Comparison of ENCODE assay signal across 18 cellular contexts in the genomic region with DNA sequence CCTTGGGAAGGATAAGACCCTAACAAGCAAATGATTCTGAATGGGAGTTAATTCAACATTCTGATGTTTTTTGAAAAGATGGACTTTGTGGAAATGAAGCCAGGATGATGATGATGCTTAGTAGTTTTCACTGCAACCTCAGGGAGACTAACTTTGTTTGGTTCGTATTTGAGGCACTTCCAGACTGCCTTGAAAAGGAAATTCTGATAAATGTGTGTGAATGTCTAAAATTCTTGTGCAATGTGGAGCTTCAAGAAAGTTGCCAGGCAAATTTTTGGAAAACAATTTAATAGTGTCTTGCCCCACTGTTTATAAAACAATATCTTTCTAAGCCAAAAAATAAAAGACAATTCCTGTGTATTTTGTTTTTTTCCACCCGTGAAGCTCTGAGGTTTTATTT. TPM values are rescaled to one million over a fixed set of nuclear protein-coding genes. Genes with fewer than 3 reads are reported as not detected.
"Had no signal": no experiment of that assay in that cellular context is flagged by ENCODE, and none has a peak within 500 bp of the region (broad histone marks: within the 10 kb centered on the region; RNA-seq: fewer than 3 reads in every experiment).

No MANE protein-coding gene starts in this region.

- H3K9ac ChIP-seq: parathyroid adenoma, SK-N-SH had no signal

- ATAC-seq: activated CD4-positive, alpha-beta T cell treated with anti-CD3 and anti-CD28 coated beads for 36 hours; activated CD8-positive, alpha-beta memory T cell treated with anti-CD3 and anti-CD28 coated beads, Interleukin-2, amount 10 ng/mL, durations not matched to agents 7 days and 5 days; body of pancreas; effector memory CD8-positive, alpha-beta T cell; mucosa of descending colon; naive thymus-derived CD4-positive, alpha-beta T cell; T-cell; WTC11 had no signal

- H3K4me3 ChIP-seq: body of pancreas, mucosa of descending colon, uterus had no signal

- H3K27ac ChIP-seq: body of pancreas, parathyroid adenoma had no signal

- H3K27me3 ChIP-seq: body of pancreas, uterus had no signal

- H3K9me3 ChIP-seq: body of pancreas, mucosa of descending colon, SK-N-SH, uterus had no signal

- DNase-seq: activated CD4-positive, alpha-beta T cell treated with anti-CD3 and anti-CD28 coated beads for 36 hours; activated CD4-positive, alpha-beta T cell treated with anti-CD3 and anti-CD28 coated beads, Interleukin-2, amount 50 U/mL, for 48 hours; activated CD8-positive, alpha-beta memory T cell treated with anti-CD3 and anti-CD28 coated beads, Interleukin-2, amount 10 ng/mL, durations not matched to agents 7 days and 5 days; amniotic stem cell; body of pancreas; effector memory CD8-positive, alpha-beta T cell; mesenchymal stem cell; mucosa of descending colon; naive thymus-derived CD4-positive, alpha-beta T cell; SK-N-SH; stimulated activated CD4-positive, alpha-beta T cell treated with anti-CD3 and anti-CD28 coated beads, Interleukin-12 subunit alpha, Interleukin-12 subunit beta, amount 100 ng/mL, for 4 hours; stimulated activated CD4-positive, alpha-beta T cell treated with anti-CD3 and anti-CD28 coated beads, Interleukin-1b, Interleukin-23, amount 100 ng/mL, for 48 hours; stimulated activated CD8-positive, alpha-beta memory T cell treated with anti-CD3 and anti-CD28 coated beads, Interleukin-4, amount 100 ng/mL, for 48 hours; stimulated activated naive CD4-positive, alpha-beta T cell treated with Interleukin-2 at 50 U/mL for 16 hours; T-cell; uterus had no signal

- H3K4me1 ChIP-seq: body of pancreas, parathyroid adenoma, uterus had no signal

- H3K36me3 ChIP-seq: uterus had no signal

RNA-seq across cellular contexts. Expression of a gene that starts 11.2 kb away (rescaled TPM):
- polyA plus RNA-seq: naive thymus-derived CD4-positive, alpha-beta T cell had no signal
